In genomic region chr3:148902173-148902791, GRCh38 we compare ENCODE assay signal across 21 cellular contexts. TPM values are rescaled to one million over a fixed set of nuclear protein-coding genes. Genes with fewer than 3 reads are reported as not detected.
A peak's percentile ranks its signal among the peaks of the same experiment; 100 is the strongest.
DNase-seq lines count a peak whose midpoint lies in the region; ATAC-seq, FAIRE-seq and TF ChIP-seq lines count a peak whose summit lies in the region.
"Had no signal": no experiment of that assay in that cellular context is flagged by ENCODE, and none has a peak within 500 bp of the region (broad histone marks: within the 10 kb centered on the region; RNA-seq: fewer than 3 reads in every experiment).

No MANE protein-coding gene starts in this region.

- no peaks in the 10 kb centered on the region for H4K20me1 ChIP-seq in HepG2 (ENCODE audit: insufficient read depth, low read length)

- no peak overlapping the region for H3K4me2 ChIP-seq in HepG2 (ENCODE audit: low read depth, low read length)

- H3K4me1 Mint-ChIP-seq in mesothelial cell of epicardium = peaks cover 18% of the 10 kb centered on the region
- no peaks in the 10 kb centered on the region for H3K4me1 Mint-ChIP-seq in activated CD4-positive, alpha-beta T cell treated with anti-CD3 and anti-CD28 coated beads, Interleukin-2, amount 10 ng/mL, durations not matched to agents 24 days and 14 days

- TF ChIP-seq POLR2A in HepG2 (IDR thresholded peaks at IDR 0.05; ENCODE audit: insufficient read depth in 1 of 2, low read depth in 2 of 2, low read length in 2 of 2) = no peak
- TF ChIP-seq POLR2A in heart left ventricle (IDR thresholded peaks at IDR 0.05) = no peak

- POLR2A ChIA-PET in BJ (lab: Charles Lee) (no interaction called here), HepG2 (lab: Yijun Ruan, JAX) (no interaction called here)

- CTCF ChIA-PET in BJ (lab: Yijun Ruan, JAX) = interaction anchor here (0.7 to 1.0 kb wide), 2 partner anchors 9 to 752 kb away, joined by 3 to 4 read pairs; no protein-coding TSS in a partner anchor
- CTCF ChIA-PET in HepG2 (lab: Yijun Ruan, JAX; ENCODE audit: low intra/inter-chr PET ratio, low total read pairs) = no interaction called here

- H3K27me3 ChIP-seq in BJ (ENCODE audit: control insufficient read depth, insufficient read depth, low read length) = no peaks in the 10 kb centered on the region
- H3K27me3 ChIP-seq in HepG2 (ENCODE audit: control insufficient read depth in 1 of 2, insufficient read depth in 2 of 2, low read length in 2 of 2) = no peaks in the 10 kb centered on the region; a peak in 1 of 5 replicates
- peaks cover 0 to 10% (median 0%) of the 10 kb centered on the region in 9 donors for H3K27me3 ChIP-seq in heart left ventricle
- H3K27me3 ChIP-seq: BE2C, transverse colon had no signal

- no peaks in the 10 kb centered on the region for H3K9me3 Mint-ChIP-seq in mesothelial cell of epicardium
- H3K9me3 Mint-ChIP-seq in activated CD4-positive, alpha-beta T cell treated with anti-CD3 and anti-CD28 coated beads, Interleukin-2, amount 10 ng/mL, durations not matched to agents 24 days and 14 days = no peaks in the 10 kb centered on the region
- H3K9me3 Mint-ChIP-seq: activated T-cell treated with anti-CD3 and anti-CD28 coated beads, Interleukin-2, amount 50 U/mL, for 4 hours had no signal

- TF ChIP-seq EP300 in HepG2 (IDR thresholded peaks at IDR 0.05; ENCODE audit: low read depth in 2 of 2, low read length in 2 of 2) (no peak), HepG2 (CRISPR knock-in tag; IDR thresholded peaks at IDR 0.05; ENCODE audit: borderline replicate concordance) (no peak)

- H3K27me3 Mint-ChIP-seq in mesothelial cell of epicardium (ENCODE audit: low read depth) = peaks cover 6% of the 10 kb centered on the region
- H3K27me3 Mint-ChIP-seq in activated CD4-positive, alpha-beta T cell treated with anti-CD3 and anti-CD28 coated beads, Interleukin-2, amount 10 ng/mL, durations not matched to agents 24 days and 14 days = peaks cover 6% of the 10 kb centered on the region

- TF ChIP-seq CTCF in BJ (IDR thresholded peaks at IDR 0.05; ENCODE audit: insufficient read depth, low read depth, low read length) (no peak), cardiac fibroblast (IDR thresholded peaks at IDR 0.05; ENCODE audit: low read depth, low read length) (no peak), mesothelial cell of epicardium (IDR thresholded peaks at IDR 0.05; ENCODE audit: unreplicated experiment) (no peak), HepG2 (CRISPR knock-in tag; IDR thresholded peaks at IDR 0.05) (no peak), heart left ventricle (IDR thresholded peaks at IDR 0.05) (no peak)

- intact Hi-C loops in activated CD4-positive, alpha-beta T cell treated with anti-CD3 and anti-CD28 coated beads, Interleukin-2, amount 10 ng/mL, durations not matched to agents 24 days and 14 days (cut with micrococcal nuclease) = no loop called here
- intact Hi-C loops in HepG2 (cut with micrococcal nuclease; ENCODE audit: unreplicated experiment) = no loop called here
- intact Hi-C loops in heart left ventricle (cut with DNase I) = no loop called here

- H3K27ac ChIP-seq in HepG2 (ENCODE audit: extremely low read length, insufficient read depth, low read length) (no peak overlapping the region), heart left ventricle (no peak overlapping the region)
- H3K27ac ChIP-seq: dorsolateral prefrontal cortex, prostate gland, transverse colon had no signal

- in situ Hi-C loops in HepG2 (cut with HindIII; ENCODE audit: extremely low pct_ligation_motif_present, low pct_unique_long_range_greater_than_20kb) = no loop called here

- no peak overlapping the region for H3K4me3 ChIP-seq in BJ (ENCODE audit: low read depth, low read length)
- H3K4me3 ChIP-seq in cardiac fibroblast (replicated peaks in 1 of 2; ENCODE audit: low read depth in 2 of 2, low read length in 2 of 2) = no peak overlapping the region
- no peak overlapping the region for H3K4me3 ChIP-seq in HepG2 (replicated peaks in 1 of 3; ENCODE audit: insufficient read depth in 1 of 3, low read depth in 2 of 3, low read length in 3 of 3)
- no peak overlapping the region for H3K4me3 ChIP-seq in heart left ventricle
- H3K4me3 ChIP-seq: dorsolateral prefrontal cortex, K562, prostate gland, transverse colon had no signal

- H3K4me1 ChIP-seq in HepG2 (ENCODE audit: insufficient read depth, low read length) (no peaks in the 10 kb centered on the region), heart left ventricle (no peaks in the 10 kb centered on the region)
- H3K4me1 ChIP-seq: BE2C, prostate gland, transverse colon had no signal

- H3K27ac Mint-ChIP-seq in mesothelial cell of epicardium = peak overlapping the region; percentile 56
- no peak overlapping the region for H3K27ac Mint-ChIP-seq in activated CD4-positive, alpha-beta T cell treated with anti-CD3 and anti-CD28 coated beads, Interleukin-2, amount 10 ng/mL, durations not matched to agents 24 days and 14 days

- BruUV-seq in HepG2 (replicated peaks; lab: Mats Ljungman, UMichigan) = no TSS peak

- DNase-seq in BJ (ENCODE audit: low read depth) (peak; percentile 47), M059J (ENCODE audit: low read depth) (peak; percentile 45), cardiac fibroblast (ENCODE audit: low read depth in 2 of 2) (peak; percentile 54 to 69), mesothelial cell of epicardium (ENCODE audit: low spot score in 2 of 2, unreplicated experiment in 2 of 2) (no peak), HepG2 (ENCODE audit: low spot score) (no peak), heart left ventricle (no peak)
- no peak for DNase-seq in activated CD4-positive, alpha-beta T cell treated with anti-CD3 and anti-CD28 coated beads, Interleukin-2, amount 10 ng/mL, durations not matched to agents 24 days and 14 days
- DNase-seq: activated CD4-positive, alpha-beta T cell treated with anti-CD3 and anti-CD28 coated beads for 48 hours; activated T-cell treated with anti-CD3 and anti-CD28 coated beads, Interleukin-2, amount 50 U/mL, for 4 hours; BE2C; dorsolateral prefrontal cortex; head of caudate nucleus; kidney glomerular epithelial cell; NCI-H1436; NCI-H82; stimulated activated CD8-positive, alpha-beta memory T cell treated with anti-CD3 and anti-CD28 coated beads, Interleukin-4, amount 100 ng/mL, for 48 hours; transverse colon had no signal

- H2AFZ ChIP-seq in HepG2 (ENCODE audit: low read length) = no peak overlapping the region

- WGBS in HepG2 (ENCODE audit: low lambda C conversion rate) = 0% methylated on average over 3 of the region's 3 CpGs
- 66 to 76% (median 72%) methylated on average over 3 of the region's 3 CpGs for WGBS in heart left ventricle, 4 donors

- H3K9ac ChIP-seq in HepG2 (ENCODE audit: insufficient read depth, low read depth, low read length) = no peak overlapping the region

- H3K79me2 ChIP-seq in HepG2 (ENCODE audit: insufficient read depth, low read length) = no peaks in the 10 kb centered on the region

- H3K36me3 ChIP-seq in BJ (ENCODE audit: control insufficient read depth, insufficient read depth, low read length) = no peaks in the 10 kb centered on the region
- H3K36me3 ChIP-seq in HepG2 (replicated peaks in 1 of 2; ENCODE audit: control insufficient read depth in 1 of 2, insufficient read depth in 2 of 2, low read length in 2 of 2) = no peaks in the 10 kb centered on the region
- H3K36me3 ChIP-seq in heart left ventricle = no peaks in the 10 kb centered on the region
- H3K36me3 ChIP-seq: BE2C, prostate gland, transverse colon had no signal

- H3K9me3 ChIP-seq in HepG2 (ENCODE audit: low read length) = no peaks in the 10 kb centered on the region
- no peaks in the 10 kb centered on the region for H3K9me3 ChIP-seq in heart left ventricle
- H3K9me3 ChIP-seq: BE2C, prostate gland, transverse colon had no signal

- H3K4me3 Mint-ChIP-seq in mesothelial cell of epicardium = no peak overlapping the region
- no peak overlapping the region for H3K4me3 Mint-ChIP-seq in activated CD4-positive, alpha-beta T cell treated with anti-CD3 and anti-CD28 coated beads, Interleukin-2, amount 10 ng/mL, durations not matched to agents 24 days and 14 days
- H3K4me3 Mint-ChIP-seq: activated T-cell treated with anti-CD3 and anti-CD28 coated beads, Interleukin-2, amount 50 U/mL, for 4 hours had no signal

- no peak for TF ChIP-seq RAD21 in HepG2 (CRISPR knock-in tag; IDR thresholded peaks at IDR 0.05)

- H3K36me3 Mint-ChIP-seq in mesothelial cell of epicardium = no peaks in the 10 kb centered on the region
- H3K36me3 Mint-ChIP-seq in activated CD4-positive, alpha-beta T cell treated with anti-CD3 and anti-CD28 coated beads, Interleukin-2, amount 10 ng/mL, durations not matched to agents 24 days and 14 days (ENCODE audit: low read depth) = no peaks in the 10 kb centered on the region

- no peak for FAIRE-seq in HepG2 (lab: Jason Lieb, UNC)
- FAIRE-seq: GM12891, K562 had no signal

- no peak for ATAC-seq in GM18861 (IDR thresholded peaks at IDR 0.05; ENCODE audit: unreplicated experiment)
- ATAC-seq in HepG2 = no peak
- no peak for ATAC-seq in heart left ventricle
- ATAC-seq: K562 had no signal

RNA-seq across cellular contexts. Expression of gene CPA3, which starts 37.2 kb away (rescaled TPM):
- 3.1 and 5.2 TPM in 2 replicates for polyA plus RNA-seq in BJ (2011; rRNA removed)
- 0.33 and 0.93 TPM in 2 replicates for polyA minus RNA-seq in BJ (2011; rRNA and poly(A)+ RNA removed)
- 0.17 and 0.30 TPM in 2 replicates for total RNA-seq in M059J (2014; rRNA removed; shearing (Covaris generic))
- total RNA-seq in mesothelial cell of epicardium = 0.13 TPM in 1 of 3 replicates, not detected in the others
- not detected in 2 replicates for total RNA-seq in activated CD4-positive, alpha-beta T cell treated with anti-CD3 and anti-CD28 coated beads, Interleukin-2, amount 10 ng/mL, durations not matched to agents 24 days and 14 days
- not detected in 2 replicates for total RNA-seq in HepG2 (2016; rRNA removed; fragmentation: Illumina TruSeq; extraction: Trizol)
- not detected in 2 replicates for total RNA-seq in HepG2 (2016; cell fraction: cytosol; rRNA removed; fragmentation: Illumina TruSeq; extraction: Trizol; ENCODE audit: low read depth)
- total RNA-seq in HepG2 (2016; cell fraction: insoluble cytoplasmic fraction; rRNA removed; fragmentation: Illumina TruSeq; extraction: Trizol) = not detected in 2 replicates
- not detected in 2 replicates for total RNA-seq in HepG2 (2016; cell fraction: membrane; rRNA removed; fragmentation: Illumina TruSeq; extraction: Trizol)
- not detected in 2 replicates for total RNA-seq in HepG2 (2016; cell fraction: nucleus; rRNA removed; fragmentation: Illumina TruSeq; extraction: Trizol)
- polyA plus RNA-seq in HepG2 (2011; rRNA removed) = not detected in 2 replicates
- not detected in 2 replicates for polyA plus RNA-seq in HepG2 (2011; cell fraction: cytosol; rRNA removed)
- polyA plus RNA-seq in HepG2 (2011; cell fraction: nucleus; rRNA removed) = not detected in 2 replicates
- not detected in 2 replicates for polyA plus RNA-seq in HepG2 (2012)
- not detected in 2 replicates for polyA plus RNA-seq in HepG2 (2016; cell fraction: cytosol; fragmentation: Illumina TruSeq; extraction: Trizol; ENCODE audit: low read depth)
- not detected in 2 replicates for polyA plus RNA-seq in HepG2 (2016; cell fraction: insoluble cytoplasmic fraction; fragmentation: Illumina TruSeq; extraction: Trizol; ENCODE audit: low read depth)
- polyA plus RNA-seq in HepG2 (2016; cell fraction: membrane; fragmentation: Illumina TruSeq; extraction: Trizol; ENCODE audit: low read depth) = not detected in 2 replicates
- not detected in 2 replicates for polyA plus RNA-seq in HepG2 (2016; cell fraction: nucleus; fragmentation: Illumina TruSeq; extraction: Trizol; ENCODE audit: insufficient read depth, low read depth)
- polyA minus RNA-seq in HepG2 (2011; rRNA and poly(A)+ RNA removed; ENCODE audit: low replicate concordance) = not detected in 2 replicates
- not detected in 2 replicates for polyA minus RNA-seq in HepG2 (2011; cell fraction: cytosol; rRNA and poly(A)+ RNA removed)
- polyA minus RNA-seq in HepG2 (2011; cell fraction: nucleus; rRNA and poly(A)+ RNA removed) = not detected in 2 replicates
- 1 to 10 TPM in 4 of 9 donors, under 1 TPM in 4, not detected in 1; 0.43 to 5.1 (median 1.1) TPM for total RNA-seq in heart left ventricle
- under 1 TPM in 1 of 2 donors, not detected in 1; 0.85 TPM for polyA plus RNA-seq in heart left ventricle
- total RNA-seq: K562 had no signal
- polyA plus RNA-seq: K562 had no signal

Comparison
In these comparisons a context has a peak if more than half of its experiments do, and no peak if none do; other contexts are left out.
1. DNase-seq: peak in BJ (single experiment), M059J (single experiment) and cardiac fibroblast (2 of 2); none in mesothelial cell of epicardium (0 of 2), activated CD4-positive, alpha-beta T cell treated with anti-CD3 and anti-CD28 coated beads, Interleukin-2, amount 10 ng/mL, durations not matched to agents 24 days and 14 days (single experiment), HepG2 (single experiment) and heart left ventricle (0 of 5).